ENCODE assay signal across 16 cellular contexts in genomic region chr6:56656466-56656865, GRCh38. TPM values are rescaled to one million over a fixed set of nuclear protein-coding genes. Genes with fewer than 3 reads are reported as not detected.
DNase-seq lines count a peak whose midpoint lies in the region; ATAC-seq, FAIRE-seq and TF ChIP-seq lines count a peak whose summit lies in the region.
"Had no signal": no experiment of that assay in that cellular context is flagged by ENCODE, and none has a peak within 500 bp of the region (broad histone marks: within the 10 kb centered on the region; RNA-seq: fewer than 3 reads in every experiment).

No MANE protein-coding gene starts in this region.

- H3K27me3 ChIP-seq in breast epithelium = no peaks in the 10 kb centered on the region
- no peaks in the 10 kb centered on the region for H3K27me3 ChIP-seq in keratinocyte (ENCODE audit: control insufficient read depth, extremely low read depth, insufficient read depth, low read length)
- no peaks in the 10 kb centered on the region for H3K27me3 ChIP-seq in spleen (replicated peaks in 1 of 7)

- peaks cover 0 to 5% of the 10 kb centered on the region in 2 donors for H3K4me1 ChIP-seq in breast epithelium
- H3K4me1 ChIP-seq in keratinocyte (ENCODE audit: control insufficient read depth, extremely low read depth, insufficient read depth, low read length) = peaks cover 80% of the 10 kb centered on the region
- peaks cover 0 to 18% (median 5%) of the 10 kb centered on the region in 6 donors for H3K4me1 ChIP-seq in spleen

- H3K9me3 ChIP-seq in breast epithelium = no peaks in the 10 kb centered on the region
- no peaks in the 10 kb centered on the region for H3K9me3 ChIP-seq in keratinocyte (ENCODE audit: control insufficient read depth, low read depth, low read length)
- no peaks in the 10 kb centered on the region for H3K9me3 ChIP-seq in spleen
- H3K9me3 ChIP-seq: SK-N-SH had no signal

- ATAC-seq in HG03025 (IDR thresholded peaks at IDR 0.05; ENCODE audit: low FRiP score, unreplicated experiment) = no peak
- ATAC-seq: CD8-positive, alpha-beta T cell; Panc1 had no signal

- no peak overlapping the region for H3K9ac ChIP-seq in keratinocyte (ENCODE audit: control insufficient read depth, extremely low read depth, insufficient read depth, low read length)
- H3K9ac ChIP-seq: SK-N-SH had no signal

- TF ChIP-seq CTCF in breast epithelium (IDR thresholded peaks at IDR 0.05) (no peak), keratinocyte (optimal IDR thresholded peaks at IDR 0.05 in 1 of 3, IDR thresholded peaks at IDR 0.05 in 1 of 3, conservative IDR thresholded peaks at IDR 0.05 in 1 of 3; ENCODE audit: extremely low read depth in 1 of 3, insufficient read depth in 2 of 3, low read length in 3 of 3) (no peak), spleen (IDR thresholded peaks at IDR 0.05 in 8 of 11, conservative IDR thresholded peaks at IDR 0.05 in 3 of 11) (no peak), foreskin fibroblast (IDR thresholded peaks at IDR 0.05; ENCODE audit: low read depth, low read length) (no peak)

- peak overlapping the region; percentile 56 for H3K4me2 ChIP-seq in keratinocyte (ENCODE audit: control insufficient read depth, extremely low read depth, insufficient read depth, low read depth, low read length)
- H3K4me2 ChIP-seq: SK-N-SH had no signal

- intact Hi-C loops in breast epithelium (cut with DNase I; ENCODE audit: low total_unique reads) (no loop called here), spleen (cut with DNase I; ENCODE audit: low total_unique reads) (no loop called here)

- DNase-seq in H54 (ENCODE audit: insufficient read length, low spot score) (no peak), breast epithelium (ENCODE audit: low spot score in 2 of 2) (no peak), keratinocyte (ENCODE audit: low read depth, low spot score) (no peak), spleen (no peak), GOT3 (lab: John Stamatoyannopoulos, UW) (no peak), foreskin fibroblast (no peak)
- DNase-seq: CD8-positive, alpha-beta T cell; GF-D8; MM.1S; NCI-H1105 treated with DMSO at 0.1 percent for 48 hours; NCI-H187 treated with DMSO at 0.1 percent for 48 hours; NCI-H446; Right ventricle myocardium superior; SK-N-SH had no signal

- H3K79me2 ChIP-seq in keratinocyte (ENCODE audit: control insufficient read depth, insufficient read depth, low read length) = no peaks in the 10 kb centered on the region

- H3K27ac ChIP-seq in breast epithelium = peak overlapping the region; percentile 32 to 71
- H3K27ac ChIP-seq in keratinocyte (ENCODE audit: control insufficient read depth, insufficient read depth, low read length) = peak overlapping the region; percentile 66
- H3K27ac ChIP-seq in spleen = peak overlapping the region in 5 of 8 donors; percentile 7 to 60 (median 19)

- H3K9me1 ChIP-seq in keratinocyte (ENCODE audit: control insufficient read depth, extremely low read depth, insufficient read depth, low read length) = no peaks in the 10 kb centered on the region

- TF ChIP-seq POLR2A in H54 (IDR thresholded peaks at IDR 0.05; ENCODE audit: low read depth, low read length) (no peak), breast epithelium (IDR thresholded peaks at IDR 0.05) (no peak), spleen (IDR thresholded peaks at IDR 0.05) (no peak)

- H3K36me3 ChIP-seq in breast epithelium (no peaks in the 10 kb centered on the region), keratinocyte (ENCODE audit: control insufficient read depth in 2 of 2, extremely low read depth in 1 of 2, insufficient read depth in 2 of 2, low read length in 2 of 2) (no peaks in the 10 kb centered on the region), spleen (no peaks in the 10 kb centered on the region)

- H4K20me1 ChIP-seq in keratinocyte (ENCODE audit: control insufficient read depth, extremely low read depth, insufficient read depth, low read length) = no peaks in the 10 kb centered on the region

- H2AFZ ChIP-seq in keratinocyte (ENCODE audit: control insufficient read depth, low read length) = peak overlapping the region; percentile 84

- FAIRE-seq in H54 (lab: Jason Lieb, UNC) (peak; percentile 6), keratinocyte (lab: Jason Lieb, UNC) (no peak)

- dilution Hi-C loops in keratinocyte (cut with MboI; ENCODE audit: extremely low pct_ligation_motif_present, low sequenced_read_pairs) = no loop called here

- no peak overlapping the region for H3K4me3 ChIP-seq in breast epithelium
- no peak overlapping the region for H3K4me3 ChIP-seq in keratinocyte (ENCODE audit: control insufficient read depth in 2 of 3, extremely low read depth in 1 of 3, insufficient read depth in 2 of 3, low read depth in 1 of 3, low read length in 3 of 3)
- no peak overlapping the region for H3K4me3 ChIP-seq in spleen
- H3K4me3 ChIP-seq in foreskin fibroblast (ENCODE audit: low read depth in 1 of 2, low read length in 2 of 2) = no peak overlapping the region

RNA-seq across cellular contexts. Expression of gene DST, which starts 13.8 kb away (rescaled TPM):
- 1,000 to 10,000 TPM in 1 of 3 donors, 100 to 1,000 TPM in 2; 272 to 1,354 (median 700) TPM for total RNA-seq in breast epithelium
- polyA plus RNA-seq in keratinocyte = 163 to 525 TPM (median 455 TPM) in 3 replicates
- 960 TPM for polyA plus RNA-seq in keratinocyte (2011; ENCODE audit: low read depth)
- 166 and 296 TPM in 2 replicates for polyA plus RNA-seq in keratinocyte (2011; cell fraction: cytosol; rRNA removed)
- polyA plus RNA-seq in keratinocyte (2011; cell fraction: nucleus; rRNA removed) = 597 and 675 TPM in 2 replicates
- 182 and 442 TPM in 2 replicates for polyA plus RNA-seq in keratinocyte (2012; ENCODE audit: low replicate concordance)
- 146 to 1,560 TPM (median 1,338 TPM) in 3 replicates for polyA minus RNA-seq in keratinocyte
- polyA minus RNA-seq in keratinocyte (2011; cell fraction: cytosol; rRNA and poly(A)+ RNA removed) = 516 TPM
- polyA minus RNA-seq in keratinocyte (2011; cell fraction: nucleus; rRNA and poly(A)+ RNA removed) = 893 and 2,335 TPM in 2 replicates
- total RNA-seq in spleen = 100 to 1,000 TPM; 131 to 236 (median 190) TPM
- 10 to 100 TPM; 16.5 to 31.0 (median 21.2) TPM for polyA plus RNA-seq in spleen
